Comparison of ENCODE assay signal across 8 cellular contexts in genomic region chr9:27573699-27574265, GRCh38. TPM values are rescaled to one million over a fixed set of nuclear protein-coding genes. Genes with fewer than 3 reads are reported as not detected.
DNase-seq lines count a peak whose midpoint lies in the region; FAIRE-seq and TF ChIP-seq lines count a peak whose summit lies in the region.

No MANE protein-coding gene starts in this region.

- CTCF ChIA-PET in activated naive CD4-positive, alpha-beta T cell treated with anti-CD3 and anti-CD28 coated beads for 36 hours (lab: Charles Lee): no interaction called here

- H3K9me2 ChIP-seq in MM.1S (replicated peaks; ENCODE audit: insufficient read depth, low read length): no peaks in the 10 kb centered on the region

- peak overlapping the region; percentile 100 for H3K27ac Mint-ChIP-seq in activated naive CD4-positive, alpha-beta T cell treated with anti-CD3 and anti-CD28 coated beads for 36 hours

- H3K9me3 ChIP-seq in MM.1S (replicated peaks; ENCODE audit: insufficient read depth, low read length): no peaks in the 10 kb centered on the region
- no peaks in the 10 kb centered on the region for H3K9me3 ChIP-seq in SJCRH30 (replicated peaks)
- H3K9me3 ChIP-seq in neuron (ENCODE audit: low read length): no peaks in the 10 kb centered on the region

- H3K4me1 ChIP-seq in MM.1S (ENCODE audit: low read length): no peaks in the 10 kb centered on the region
- H3K4me1 ChIP-seq in SJCRH30: no peaks in the 10 kb centered on the region
- H3K4me1 ChIP-seq in neuron (ENCODE audit: insufficient read depth, low read length): peaks cover 10% of the 10 kb centered on the region

- peak overlapping the region; percentile 83 for H3K4me3 Mint-ChIP-seq in activated naive CD4-positive, alpha-beta T cell treated with anti-CD3 and anti-CD28 coated beads for 36 hours

- no peaks in the 10 kb centered on the region for H3K79me2 ChIP-seq in MM.1S (ENCODE audit: low read length)

- no peaks in the 10 kb centered on the region for H3K27me3 Mint-ChIP-seq in activated naive CD4-positive, alpha-beta T cell treated with anti-CD3 and anti-CD28 coated beads for 36 hours (ENCODE audit: low read depth)

- in situ Hi-C loops in G401 (cut with HindIII; ENCODE audit: low sequenced_read_pairs): no loop called here

- H3K4me1 Mint-ChIP-seq in activated naive CD4-positive, alpha-beta T cell treated with anti-CD3 and anti-CD28 coated beads for 36 hours (ENCODE audit: low read depth): peaks cover 38% of the 10 kb centered on the region

- H3K27ac ChIP-seq in MM.1S (ENCODE audit: low read length): peak overlapping the region; percentile 83; the same call in 1 of the 2 replicates
- peak overlapping the region; percentile 42 for H3K27ac ChIP-seq in SJCRH30

- no peak for FAIRE-seq in frontal cortex (lab: Jason Lieb, UNC)

- H3K9ac ChIP-seq in MM.1S (ENCODE audit: low read length): peak overlapping the region; percentile 68

- H3K9me3 Mint-ChIP-seq in activated naive CD4-positive, alpha-beta T cell treated with anti-CD3 and anti-CD28 coated beads for 36 hours: peaks cover 6% of the 10 kb centered on the region

- no peaks in the 10 kb centered on the region for H3F3A ChIP-seq in MM.1S (ENCODE audit: insufficient read depth, low read length)

- peak overlapping the region; percentile 56; the same call in 1 of the 2 replicates for H2AFZ ChIP-seq in MM.1S (ENCODE audit: low read length)
- H2AFZ ChIP-seq in neuron (ENCODE audit: low read depth, low read length): peak overlapping the region; percentile 88

- peak overlapping the region; percentile 71 for H3K4me3 ChIP-seq in MM.1S (ENCODE audit: low read length)
- peak overlapping the region; percentile 83 for H3K4me3 ChIP-seq in SJCRH30
- H3K4me3 ChIP-seq in neuron (ENCODE audit: low read length): peak overlapping the region; percentile 58

- H4K20me1 ChIP-seq in MM.1S (ENCODE audit: insufficient read depth, low read length): no peaks in the 10 kb centered on the region

- H3K4me2 ChIP-seq in MM.1S (ENCODE audit: low read depth, low read length): peak overlapping the region; percentile 73

- no peaks in the 10 kb centered on the region for H3K36me3 ChIP-seq in MM.1S (replicated peaks; ENCODE audit: insufficient read depth, low read length)
- H3K36me3 ChIP-seq in SJCRH30: no peaks in the 10 kb centered on the region
- H3K36me3 ChIP-seq in neuron (ENCODE audit: insufficient read depth, low read length): no peaks in the 10 kb centered on the region

- no peak for TF ChIP-seq CTCF in MM.1S (IDR thresholded peaks at IDR 0.05; ENCODE audit: low read length)

- intact Hi-C loops in activated naive CD4-positive, alpha-beta T cell treated with anti-CD3 and anti-CD28 coated beads for 36 hours (cut with micrococcal nuclease): loop anchor here (1.0 to 2.0 kb wide), 10 partner anchors 8 to 681 kb away; partner anchors contain the start of genes CAAP1, IFT74, MOB3B and PLAA

- H3K27me3 ChIP-seq in MM.1S (replicated peaks; ENCODE audit: insufficient read depth, low read length) (no peaks in the 10 kb centered on the region), SJCRH30 (no peaks in the 10 kb centered on the region), neuron (ENCODE audit: insufficient read depth, low read length) (no peaks in the 10 kb centered on the region)

- peaks cover 5% of the 10 kb centered on the region for H3K36me3 Mint-ChIP-seq in activated naive CD4-positive, alpha-beta T cell treated with anti-CD3 and anti-CD28 coated beads for 36 hours (ENCODE audit: low read depth)

- DNase-seq in G401 (ENCODE audit: low spot score) (peak; percentile 100), HCEC 1CT (peak; percentile 97), MM.1S (peak; percentile 93), SJCRH30 (peak; percentile 90 to 92), frontal cortex (ENCODE audit: low spot score in 2 of 2) (peak; percentile 82 to 86), stromal cell of bone marrow (ENCODE audit: low read depth) (peak; percentile 97)
- peak; percentile 99 for DNase-seq in activated naive CD4-positive, alpha-beta T cell treated with anti-CD3 and anti-CD28 coated beads for 36 hours

RNA-seq across cellular contexts. Expression of gene C9orf72, which starts 0.5 kb away (rescaled TPM):
- total RNA-seq in G401 (2014; rRNA removed; shearing (Covaris generic)): 3.6 and 6.0 TPM in 2 replicates
- total RNA-seq in SJCRH30 (2014; rRNA removed; shearing (Covaris generic)): 9.6 and 10.0 TPM in 2 replicates
- 10 to 100 TPM; 23.3 to 27.5 TPM for total RNA-seq in activated naive CD4-positive, alpha-beta T cell treated with anti-CD3 and anti-CD28 coated beads for 36 hours
- total RNA-seq in frontal cortex: 53.0 TPM

RNA-seq across cellular contexts. Expression of gene MOB3B, which starts 44.2 kb away (rescaled TPM):
- total RNA-seq in G401 (2014; rRNA removed; shearing (Covaris generic)): not detected in 2 replicates
- total RNA-seq in SJCRH30 (2014; rRNA removed; shearing (Covaris generic)): 0.25 and 0.34 TPM in 2 replicates
- 1 to 10 TPM; 3.0 to 3.2 TPM for total RNA-seq in activated naive CD4-positive, alpha-beta T cell treated with anti-CD3 and anti-CD28 coated beads for 36 hours
- 2.9 TPM for total RNA-seq in frontal cortex

RNA-seq across cellular contexts. Expression of gene IFNK, which starts 49.7 kb away (rescaled TPM):
- not detected in 2 replicates for total RNA-seq in G401 (2014; rRNA removed; shearing (Covaris generic))
- not detected in 2 replicates for total RNA-seq in SJCRH30 (2014; rRNA removed; shearing (Covaris generic))
- under 1 TPM in 1 of 2 experiments, not detected in 1; 0.24 TPM for total RNA-seq in activated naive CD4-positive, alpha-beta T cell treated with anti-CD3 and anti-CD28 coated beads for 36 hours
- total RNA-seq in frontal cortex: not detected

Comparison
In these comparisons a context has a peak if more than half of its experiments do, and no peak if none do; other contexts are left out.
1. Peak in every context shown above with its lines: DNase-seq, H3K4me3 ChIP-seq and H3K27ac ChIP-seq.